1 cellular context compared by ENCODE assay signal in genomic region chr18:24631238-24632025, GRCh38.
TF ChIP-seq lines count a peak whose summit lies in the region.

No MANE protein-coding gene starts in this region.

TF ChIP-seq in H1, 55 proteins besides CTCF, POLR2A, EP300 and RAD21 (continued from another document):
- peak; percentile 37; the same call in 1 of the 2 replicates for TF ChIP-seq MAX (IDR thresholded peaks at IDR 0.05)
